In genomic region chr11:69318093-69318420, GRCh38 we compare ENCODE assay signal across 19 cellular contexts. TPM values are rescaled to one million over a fixed set of nuclear protein-coding genes. Genes with fewer than 3 reads are reported as not detected.
DNase-seq lines count a peak whose midpoint lies in the region; ATAC-seq lines count a peak whose summit lies in the region.
"Had no signal": no experiment of that assay in that cellular context is flagged by ENCODE, and none has a peak within 500 bp of the region (broad histone marks: within the 10 kb centered on the region; RNA-seq: fewer than 3 reads in every experiment).

No MANE protein-coding gene starts in this region.

- no peak overlapping the region for H3K23ac ChIP-seq in mesenchymal stem cell (ENCODE audit: low read length in 2 of 2)

- H3K4me1 Mint-ChIP-seq in activated naive CD8-positive, alpha-beta T cell treated with anti-CD3 and anti-CD28 coated beads for 36 hours = peaks cover 14% of the 10 kb centered on the region

- H4K8ac ChIP-seq in mesenchymal stem cell (ENCODE audit: low read length) = no peak overlapping the region

- H4K20me1 ChIP-seq in GM23248 (ENCODE audit: insufficient read depth) = no peaks in the 10 kb centered on the region

- peaks cover 3% of the 10 kb centered on the region for H3K36me3 Mint-ChIP-seq in activated naive CD8-positive, alpha-beta T cell treated with anti-CD3 and anti-CD28 coated beads for 36 hours

- no peak overlapping the region; the same call in 1 of the 2 replicates for H3K4me3 ChIP-seq in GM23248
- H3K4me3 ChIP-seq in mesenchymal stem cell (ENCODE audit: insufficient read depth in 1 of 2, low read depth in 1 of 2, low read length in 2 of 2) = no peak overlapping the region

- H3K79me1 ChIP-seq in mesenchymal stem cell (replicated peaks; ENCODE audit: low read length, poor library complexity, severe bottlenecking) = peaks cover 2% of the 10 kb centered on the region

- ATAC-seq in GM18870 (IDR thresholded peaks at IDR 0.05; ENCODE audit: unreplicated experiment) = no peak

- 0 out of 2 replicates have a peak overlapping the region, but pooled peaks have one; percentile 19 for H3K9ac ChIP-seq in GM23248
- peak overlapping the region; percentile 75 for H3K9ac ChIP-seq in mesenchymal stem cell (ENCODE audit: low read length)
- H3K9ac ChIP-seq: KMS-11 had no signal

- no peaks in the 10 kb centered on the region for H3K27me3 ChIP-seq in GM23248 (replicated peaks; ENCODE audit: insufficient read depth)
- no peaks in the 10 kb centered on the region for H3K27me3 ChIP-seq in mesenchymal stem cell (ENCODE audit: control insufficient read depth in 1 of 2, insufficient read depth in 1 of 2, low read length in 2 of 2)

- peaks cover 41% of the 10 kb centered on the region for H3F3A ChIP-seq in GM23248 (ENCODE audit: insufficient read depth)

- H3K79me2 ChIP-seq in GM23248 (ENCODE audit: insufficient read depth) = peaks cover 8% of the 10 kb centered on the region

- peak overlapping the region; percentile 18 for H2AK5ac ChIP-seq in mesenchymal stem cell (ENCODE audit: low read length, severe bottlenecking)

- H3K4me2 ChIP-seq in GM23248 (ENCODE audit: unreplicated experiment) (peak overlapping the region; percentile 13), mesenchymal stem cell (ENCODE audit: low read length, poor library complexity, severe bottlenecking) (no peak overlapping the region)
- H3K4me2 ChIP-seq: KMS-11 had no signal

- H3K18ac ChIP-seq in mesenchymal stem cell (ENCODE audit: low read depth in 1 of 2, low read length in 2 of 2) = no peak overlapping the region

- peak overlapping the region; percentile 62 for H3K27ac Mint-ChIP-seq in activated naive CD8-positive, alpha-beta T cell treated with anti-CD3 and anti-CD28 coated beads for 36 hours

- no peak overlapping the region for H4K91ac ChIP-seq in mesenchymal stem cell (ENCODE audit: low read length)

- in situ Hi-C loops in GM23248 (cut with MboI) = no loop called here

- peak overlapping the region; percentile 4; the same call in 1 of the 2 replicates for H2AFZ ChIP-seq in GM23248
- no peak overlapping the region for H2AFZ ChIP-seq in mesenchymal stem cell (ENCODE audit: low read depth, low read length)

- no peak overlapping the region for H3K4ac ChIP-seq in mesenchymal stem cell (ENCODE audit: low read depth in 1 of 2, low read length in 2 of 2)

- H2BK5ac ChIP-seq in mesenchymal stem cell (ENCODE audit: low read depth, low read length, poor library complexity, severe bottlenecking) = no peak overlapping the region

- H3K4me1 ChIP-seq in GM23248 (ENCODE audit: insufficient read depth) = peaks cover 46% of the 10 kb centered on the region
- peaks cover 28% of the 10 kb centered on the region for H3K4me1 ChIP-seq in mesenchymal stem cell (ENCODE audit: control insufficient read depth, insufficient read depth, low read depth, low read length)

- H3K9me3 Mint-ChIP-seq in activated naive CD8-positive, alpha-beta T cell treated with anti-CD3 and anti-CD28 coated beads for 36 hours = peaks cover 6% of the 10 kb centered on the region

- H3K27ac ChIP-seq in GM23248 = peak overlapping the region; percentile 73
- no peak overlapping the region for H3K27ac ChIP-seq in mesenchymal stem cell (ENCODE audit: low read length, poor library complexity, severe bottlenecking)
- H3K27ac ChIP-seq: C4-2B, KMS-11 had no signal

- no peak overlapping the region for H3K14ac ChIP-seq in mesenchymal stem cell (ENCODE audit: low read length in 2 of 2)

- no peak overlapping the region for H3K4me3 Mint-ChIP-seq in activated naive CD8-positive, alpha-beta T cell treated with anti-CD3 and anti-CD28 coated beads for 36 hours

- WGBS in GM23248 (ENCODE audit: low coverage in 1 of 2, low lambda C conversion rate in 2 of 2, missing lambda C conversion rate in 2 of 2), 2 experiments = 13 to 14% methylated on average over 1 of the region's 1 CpG
- WGBS in mesenchymal stem cell = 94% methylated on average over 1 of the region's 1 CpG

- peaks cover 3% of the 10 kb centered on the region; the same call in 1 of the 2 replicates for H3K9me2 ChIP-seq in GM23248 (ENCODE audit: insufficient read depth)

- DNase-seq in GM23248 = no peak
- peak; percentile 31 for DNase-seq in RPMI7951 (ENCODE audit: low read depth)
- no peak for DNase-seq in activated naive CD8-positive, alpha-beta T cell treated with anti-CD3 and anti-CD28 coated beads for 36 hours
- no peak for DNase-seq in mesenchymal stem cell
- DNase-seq in GOT3 (lab: John Stamatoyannopoulos, UW) = no peak
- DNase-seq in stimulated activated CD4-positive, alpha-beta T cell treated with anti-CD3 and anti-CD28 coated beads, Interleukin-2, amount 100 ng/mL, for 48 hours = no peak
- no peak for DNase-seq in NCI-H1930 (lab: John Stamatoyannopoulos, UW)
- DNase-seq: ACHN, DMS79 treated with DMSO at 0.1 percent for 48 hours, H7, NCI-H1436 treated with DMSO at 0.1 percent for 48 hours, NCI-H2081 treated with DMSO at 0.1 percent for 48 hours, NCI-H510A, NCI-H774, OCI-M1, SW 1271 had no signal

- H2BK15ac ChIP-seq in mesenchymal stem cell (ENCODE audit: low read depth, poor library complexity, severe bottlenecking) = no peak overlapping the region

- H3K27me3 Mint-ChIP-seq in activated naive CD8-positive, alpha-beta T cell treated with anti-CD3 and anti-CD28 coated beads for 36 hours = no peaks in the 10 kb centered on the region

- H3K36me3 ChIP-seq in GM23248 (ENCODE audit: low read depth) (no peaks in the 10 kb centered on the region), mesenchymal stem cell (ENCODE audit: control insufficient read depth in 1 of 2, insufficient read depth in 2 of 2, low read depth in 1 of 2, low read length in 2 of 2) (peaks cover 1 to 10% of the 10 kb centered on the region in 2 experiments)

- peak overlapping the region in 1 of 2 experiments; percentile 37 for H2BK12ac ChIP-seq in mesenchymal stem cell (ENCODE audit: low read length in 2 of 2)

- no peak overlapping the region for H2BK120ac ChIP-seq in mesenchymal stem cell (ENCODE audit: low read depth, low read length)

- H3K9me3 ChIP-seq in GM23248 (ENCODE audit: low read depth) (no peaks in the 10 kb centered on the region), mesenchymal stem cell (ENCODE audit: control insufficient read depth, low read length) (no peaks in the 10 kb centered on the region)

RNA-seq across cellular contexts. Expression of gene MYEOV, which starts 24.1 kb away (rescaled TPM):
- 0.63 and 0.86 TPM in 2 replicates for total RNA-seq in GM23248 (2014; rRNA removed; shearing (Covaris generic))
- 7.2 and 8.7 TPM in 2 replicates for polyA plus RNA-seq in GM23248 (2016; fragmentation: Nextera tagmentation; extraction: Ambion mirVana)
- total RNA-seq in RPMI7951 (2014; rRNA removed; shearing (Covaris generic)) = 8.3 and 9.5 TPM in 2 replicates
- not detected for total RNA-seq in activated naive CD8-positive, alpha-beta T cell treated with anti-CD3 and anti-CD28 coated beads for 36 hours
- polyA plus RNA-seq in mesenchymal stem cell (2013, experiment 1 of 2) = 2.5 TPM
- polyA plus RNA-seq in mesenchymal stem cell (2013, experiment 2 of 2) = 4.8 TPM
